In genomic region chr2:208147008-208147407, GRCh38 we compare ENCODE assay signal across 25 cellular contexts. TPM values are rescaled to one million over a fixed set of nuclear protein-coding genes. Genes with fewer than 3 reads are reported as not detected.
DNase-seq lines count a peak whose midpoint lies in the region; ATAC-seq, FAIRE-seq and TF ChIP-seq lines count a peak whose summit lies in the region.
"Had no signal": no experiment of that assay in that cellular context is flagged by ENCODE, and none has a peak within 500 bp of the region (broad histone marks: within the 10 kb centered on the region; RNA-seq: fewer than 3 reads in every experiment).

No MANE protein-coding gene starts in this region.

- no peak for TF ChIP-seq POLR2A in GM12892 (IDR thresholded peaks at IDR 0.05; ENCODE audit: low read depth, low read length)

- peak; percentile 11 for ATAC-seq in stimulated activated effector memory CD8-positive, alpha-beta T cell treated with anti-CD3 and anti-CD28 coated beads, Interleukin-12 subunit alpha, Interleukin-12 subunit beta, amount 100 ng/mL, for 72 hours
- ATAC-seq in HG03175 (IDR thresholded peaks at IDR 0.05; ENCODE audit: unreplicated experiment) = no peak
- ATAC-seq: A549 had no signal

- H3K36me3 ChIP-seq in HEK293 (ENCODE audit: control insufficient read depth in 2 of 2, insufficient read depth in 1 of 2, low read length in 2 of 2) = no peaks in the 10 kb centered on the region
- H3K36me3 ChIP-seq: BE2C; BLaER1 treated with 17β-estradiol and CSF1 and Interleukin-3, amounts not matched to agents 10 nM and 100 nM had no signal

- H3K4me1 Mint-ChIP-seq in nephron progenitor cell = peaks cover 11% of the 10 kb centered on the region
- no peaks in the 10 kb centered on the region for H3K4me1 Mint-ChIP-seq in stimulated activated effector memory CD8-positive, alpha-beta T cell treated with anti-CD3 and anti-CD28 coated beads, Interleukin-12 subunit alpha, Interleukin-12 subunit beta, amount 100 ng/mL, for 72 hours
- H3K4me1 Mint-ChIP-seq: CD8-positive, alpha-beta memory T cell had no signal

- TF ChIP-seq CTCF in HEK293 (tag by site-specific recombination; IDR thresholded peaks at IDR 0.05) (no peak), nephron progenitor cell (IDR thresholded peaks at IDR 0.05) (no peak)

- DNase-seq in ELF-1 (ENCODE audit: low read depth, low spot score) (peak; percentile 18), nephron progenitor cell (no peak), GM12892 (ENCODE audit: insufficient read length) (no peak)
- DNase-seq in stimulated activated effector memory CD8-positive, alpha-beta T cell treated with anti-CD3 and anti-CD28 coated beads, Interleukin-12 subunit alpha, Interleukin-12 subunit beta, amount 100 ng/mL, for 72 hours (ENCODE audit: low spot score in 2 of 2) = no peak
- no peak for DNase-seq in central memory CD4-positive, alpha-beta T cell
- DNase-seq: 8988T; ACHN; AML-193; BE2C; CD4-positive, alpha-beta T cell; CD8-positive, alpha-beta memory T cell; DMS 273 treated with DMSO at 0.1 percent for 48 hours; DMS79; EL; GF-D8; H7; HCEC 1CT had no signal

- FAIRE-seq in GM12892 (lab: Jason Lieb, UNC) = no peak
- FAIRE-seq: A549, D721Med, GM12891, H1 had no signal

- H3K9me3 ChIP-seq in HEK293 (ENCODE audit: control insufficient read depth, insufficient read depth, low read depth, low read length) = no peaks in the 10 kb centered on the region
- H3K9me3 ChIP-seq: BE2C had no signal

- no peak overlapping the region for H3K4me3 ChIP-seq in HEK293 (ENCODE audit: low read depth, low read length)
- H3K4me3 ChIP-seq: A549; BLaER1 treated with 17β-estradiol and CSF1 and Interleukin-3, amounts not matched to agents 10 nM and 100 nM had no signal

- H3K9me3 Mint-ChIP-seq in nephron progenitor cell = peaks cover 21% of the 10 kb centered on the region
- H3K9me3 Mint-ChIP-seq in stimulated activated effector memory CD8-positive, alpha-beta T cell treated with anti-CD3 and anti-CD28 coated beads, Interleukin-12 subunit alpha, Interleukin-12 subunit beta, amount 100 ng/mL, for 72 hours = no peaks in the 10 kb centered on the region

- no peak overlapping the region for H3K27ac ChIP-seq in HEK293 (ENCODE audit: extremely low read depth, low read depth, low read length)
- H3K27ac ChIP-seq: A549; BLaER1 treated with 17β-estradiol and CSF1 and Interleukin-3, amounts not matched to agents 10 nM and 100 nM had no signal

- CTCF ChIA-PET in HEK293 (lab: Yijun Ruan, JAX) = interaction anchor here (1.1 kb wide), 1 partner anchor 29 kb away, joined by 3 read pairs; no protein-coding TSS in a partner anchor

- H3K27me3 Mint-ChIP-seq in nephron progenitor cell (ENCODE audit: low read depth, poor library complexity) = no peaks in the 10 kb centered on the region
- H3K27me3 Mint-ChIP-seq: CD4-positive, alpha-beta T cell had no signal

- POLR2A ChIA-PET in HEK293 (lab: Yijun Ruan, JAX) = no interaction called here

- H3K4me3 Mint-ChIP-seq in nephron progenitor cell = no peak overlapping the region
- H3K4me3 Mint-ChIP-seq in stimulated activated effector memory CD8-positive, alpha-beta T cell treated with anti-CD3 and anti-CD28 coated beads, Interleukin-12 subunit alpha, Interleukin-12 subunit beta, amount 100 ng/mL, for 72 hours = no peak overlapping the region
- H3K4me3 Mint-ChIP-seq: CD14-positive monocyte; CD4-positive, alpha-beta T cell; CD8-positive, alpha-beta memory T cell had no signal

- no peaks in the 10 kb centered on the region for H3K36me3 Mint-ChIP-seq in nephron progenitor cell (ENCODE audit: low read depth)
- no peaks in the 10 kb centered on the region for H3K36me3 Mint-ChIP-seq in stimulated activated effector memory CD8-positive, alpha-beta T cell treated with anti-CD3 and anti-CD28 coated beads, Interleukin-12 subunit alpha, Interleukin-12 subunit beta, amount 100 ng/mL, for 72 hours
- H3K36me3 Mint-ChIP-seq: CD14-positive monocyte had no signal

- peaks cover 13% of the 10 kb centered on the region for H3K4me1 ChIP-seq in HEK293 (ENCODE audit: control insufficient read depth, insufficient read depth, low read length)
- H3K4me1 ChIP-seq: A549 had no signal

- H3K27ac Mint-ChIP-seq in nephron progenitor cell = peak overlapping the region; percentile 44
- no peak overlapping the region for H3K27ac Mint-ChIP-seq in stimulated activated effector memory CD8-positive, alpha-beta T cell treated with anti-CD3 and anti-CD28 coated beads, Interleukin-12 subunit alpha, Interleukin-12 subunit beta, amount 100 ng/mL, for 72 hours
- H3K27ac Mint-ChIP-seq: CD14-positive monocyte; CD4-positive, alpha-beta T cell; CD8-positive, alpha-beta memory T cell had no signal

TF ChIP-seq in HEK293, 187 proteins besides CTCF, POLR2A, EP300 and RAD21:
- no peak for TF ChIP-seq ZNF704 (tag by site-specific recombination; IDR thresholded peaks at IDR 0.05)
- TF ChIP-seq REST (tag by site-specific recombination; IDR thresholded peaks at IDR 0.05) = peak; percentile 51; the same call in 1 of the 2 replicates

RNA-seq across cellular contexts. Expression of gene CRYGB, which starts 1.1 kb away (rescaled TPM):
- not detected for polyA plus RNA-seq in GM12892 (2012; ENCODE audit: missing spikeins)
- polyA plus RNA-seq: A549; CD14-positive monocyte; CD8-positive, alpha-beta memory T cell had no signal

RNA-seq across cellular contexts. Expression of gene CRYGA, which starts 16.4 kb away (rescaled TPM):
- not detected for polyA plus RNA-seq in GM12892 (2012; ENCODE audit: missing spikeins)
- polyA plus RNA-seq: A549; CD14-positive monocyte; CD8-positive, alpha-beta memory T cell; H1 had no signal

RNA-seq across cellular contexts. Expression of gene CRYGC, which starts 17.4 kb away (rescaled TPM):
- polyA plus RNA-seq in GM12892 (2012; ENCODE audit: missing spikeins) = not detected
- polyA plus RNA-seq: A549; CD14-positive monocyte; CD8-positive, alpha-beta memory T cell; H1 had no signal

RNA-seq across cellular contexts. Expression of gene CRYGD, which starts 22.7 kb away (rescaled TPM):
- polyA plus RNA-seq in GM12892 (2012; ENCODE audit: missing spikeins) = not detected
- polyA plus RNA-seq: A549; CD14-positive monocyte; CD8-positive, alpha-beta memory T cell had no signal

RNA-seq across cellular contexts. Expression of gene C2orf80, which starts 42.8 kb away (rescaled TPM):
- not detected for polyA plus RNA-seq in GM12892 (2012; ENCODE audit: missing spikeins)
- polyA plus RNA-seq: A549; CD14-positive monocyte; CD8-positive, alpha-beta memory T cell had no signal
